ENCODE assay signal across 8 cellular contexts in the genomic region with DNA sequence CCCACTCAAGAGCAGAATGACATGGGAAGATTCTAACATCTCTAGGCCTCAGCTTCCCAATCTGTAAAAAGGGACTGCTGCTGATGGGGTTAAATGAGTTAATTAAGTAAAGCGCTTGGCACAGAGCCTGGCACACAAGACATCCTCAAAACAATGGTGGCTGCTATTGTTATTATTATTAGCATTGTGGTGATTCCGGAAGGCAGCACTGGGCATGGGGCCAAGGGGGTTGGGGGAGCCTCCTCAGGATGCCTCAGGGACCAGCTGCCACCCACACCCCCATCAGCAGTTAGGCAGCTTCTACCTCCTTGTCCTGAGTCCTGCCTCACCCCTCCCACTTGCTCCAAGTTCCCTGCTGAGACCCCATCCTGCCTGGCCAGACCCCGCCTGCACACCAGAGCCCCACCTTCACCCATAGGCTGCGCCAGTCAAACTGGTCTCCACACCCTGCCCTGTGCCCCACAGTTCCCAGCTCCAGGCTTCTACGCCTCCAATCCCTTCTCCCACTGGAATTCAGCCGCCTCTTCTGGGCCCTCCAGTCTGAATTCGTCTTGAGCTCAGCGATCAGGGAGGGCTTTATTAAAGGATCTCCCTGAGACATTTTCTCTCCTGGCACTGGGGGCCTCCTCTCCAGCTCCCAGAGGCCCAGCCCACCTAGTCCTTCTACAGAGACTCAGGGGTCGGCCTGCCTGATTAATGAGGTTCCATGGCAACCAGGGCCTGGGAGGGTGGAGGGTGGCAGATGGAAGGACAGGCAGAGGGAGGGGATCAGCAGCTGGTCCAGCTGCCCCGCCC.
A peak's percentile ranks its signal among the peaks of the same experiment; 100 is the strongest.
DNase-seq lines count a peak whose midpoint lies in the region; ATAC-seq and TF ChIP-seq lines count a peak whose summit lies in the region.

No MANE protein-coding gene starts in this region.

- peaks cover 17% of the 10 kb centered on the region for H3K36me3 Mint-ChIP-seq in stimulated activated naive CD8-positive, alpha-beta T cell treated with anti-CD3 and anti-CD28 coated beads, Interleukin-15, Interleukin-2, amounts not matched to agents 100 ng/mL and 50 ng/mL, for 24 hours (ENCODE audit: low read depth)

- CTCF ChIA-PET in RWPE1 (lab: Yijun Ruan, JAX), result interaction anchor here (0.7 to 2.2 kb wide), 6 partner anchors 9 to 48 kb away, joined by 3 to 14 read pairs (median 4); a partner anchor contains a TSS

- H3K9me3 Mint-ChIP-seq in stimulated activated naive CD8-positive, alpha-beta T cell treated with anti-CD3 and anti-CD28 coated beads, Interleukin-15, Interleukin-2, amounts not matched to agents 100 ng/mL and 50 ng/mL, for 24 hours, result no peaks in the 10 kb centered on the region

- peak overlapping the region; percentile 92 for H3K27ac Mint-ChIP-seq in stimulated activated naive CD8-positive, alpha-beta T cell treated with anti-CD3 and anti-CD28 coated beads, Interleukin-15, Interleukin-2, amounts not matched to agents 100 ng/mL and 50 ng/mL, for 24 hours

- POLR2A ChIA-PET in RWPE1 (lab: Yijun Ruan, JAX; ENCODE audit: low non-redundant PET), result interaction anchor here (1.1 kb wide), 1 partner anchor 48 kb away, joined by 3 read pairs; a partner anchor contains a TSS

- peak overlapping the region; percentile 93 for H3K4me3 Mint-ChIP-seq in stimulated activated naive CD8-positive, alpha-beta T cell treated with anti-CD3 and anti-CD28 coated beads, Interleukin-15, Interleukin-2, amounts not matched to agents 100 ng/mL and 50 ng/mL, for 24 hours

- no peak for ATAC-seq in stimulated activated naive CD8-positive, alpha-beta T cell treated with anti-CD3 and anti-CD28 coated beads, Interleukin-15, Interleukin-2, amounts not matched to agents 100 U/mL and 50 U/mL, for 24 hours
- no peak for ATAC-seq in GM18907 (IDR thresholded peaks at IDR 0.05; ENCODE audit: unreplicated experiment)
- ATAC-seq in GM19452 (IDR thresholded peaks at IDR 0.05; ENCODE audit: unreplicated experiment), result no peak

- H3K27me3 Mint-ChIP-seq in stimulated activated naive CD8-positive, alpha-beta T cell treated with anti-CD3 and anti-CD28 coated beads, Interleukin-15, Interleukin-2, amounts not matched to agents 100 ng/mL and 50 ng/mL, for 24 hours, result no peaks in the 10 kb centered on the region

- no peak for TF ChIP-seq CTCF in RWPE1 (conservative IDR thresholded peaks at IDR 0.05; ENCODE audit: low read depth)
- TF ChIP-seq CTCF in foreskin fibroblast (IDR thresholded peaks at IDR 0.05; ENCODE audit: low read depth, low read length), result no peak

- peak overlapping the region; percentile 90 for H3K27ac ChIP-seq in RWPE1

- no peak for DNase-seq in stimulated activated naive CD8-positive, alpha-beta T cell treated with anti-CD3 and anti-CD28 coated beads, Interleukin-15, Interleukin-2, amounts not matched to agents 100 U/mL and 50 U/mL, for 24 hours
- DNase-seq in RWPE1 (ENCODE audit: low spot score) (no peak), foreskin fibroblast (no peak), NCI-H2107 (lab: John Stamatoyannopoulos, UW) (no peak), activated gamma-delta T cell treated with Interleukin-2 at 50 U/mL for 16 hours (no peak)

- H3K4me3 ChIP-seq in foreskin fibroblast (ENCODE audit: low read depth in 1 of 2, low read length in 2 of 2), result peak overlapping the region; percentile 41 to 50

- peaks cover 82% of the 10 kb centered on the region for H3K4me1 Mint-ChIP-seq in stimulated activated naive CD8-positive, alpha-beta T cell treated with anti-CD3 and anti-CD28 coated beads, Interleukin-15, Interleukin-2, amounts not matched to agents 100 ng/mL and 50 ng/mL, for 24 hours (ENCODE audit: low read depth)
